ENCODE assay signal across 8 cellular contexts in the genomic region with DNA sequence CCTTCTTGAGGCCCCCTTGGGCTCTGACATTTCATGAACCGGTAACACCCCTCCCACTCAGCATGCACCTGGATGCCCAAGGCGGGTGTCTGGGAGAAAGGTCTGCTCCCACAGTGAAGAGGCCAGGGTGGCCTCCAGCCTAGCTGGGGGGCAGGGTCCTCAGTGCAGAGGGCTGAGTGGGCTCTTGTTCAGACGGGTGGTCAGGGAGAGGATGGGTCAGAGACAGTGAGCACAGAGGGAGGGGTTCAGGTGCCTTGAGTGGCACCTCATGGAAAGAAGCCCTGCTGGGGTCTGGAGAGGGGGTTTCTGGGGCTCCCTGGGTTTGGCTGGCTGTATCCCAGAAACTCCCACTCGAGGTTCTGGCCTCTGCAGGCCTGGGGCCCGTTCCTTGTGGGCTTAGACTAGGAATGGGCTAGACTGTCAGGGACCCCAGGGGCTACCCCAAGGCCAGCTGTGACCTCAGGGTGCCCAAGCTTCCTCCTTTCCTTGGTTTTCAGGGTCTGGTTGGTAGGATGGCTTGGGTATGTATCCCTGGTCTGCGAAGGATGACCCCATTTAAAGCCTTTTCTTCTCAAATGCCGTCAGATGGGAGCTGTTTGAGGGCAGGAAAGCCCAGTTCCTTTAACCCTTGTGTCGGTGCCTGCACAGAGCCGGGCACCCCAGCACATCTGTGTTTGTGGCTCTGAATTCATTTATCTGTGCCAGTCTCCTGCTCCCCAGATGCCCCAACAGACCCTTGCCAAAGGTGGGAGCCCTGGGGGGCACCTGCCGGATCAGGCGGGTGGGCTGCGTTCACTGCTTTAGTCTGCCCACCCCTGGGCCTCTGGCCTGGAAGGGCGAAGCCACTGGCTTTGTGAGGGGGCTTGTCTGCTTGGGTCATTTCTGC. TPM values are rescaled to one million over a fixed set of nuclear protein-coding genes. Genes with fewer than 3 reads are reported as not detected.
DNase-seq lines count a peak whose midpoint lies in the region; ATAC-seq and TF ChIP-seq lines count a peak whose summit lies in the region.

No MANE protein-coding gene starts in this region.

- DNase-seq in MG63 = no peak
- DNase-seq in endothelial cell (ENCODE audit: low spot score) = no peak
- peak; percentile 91 for DNase-seq in osteoblast (ENCODE audit: insufficient read length, low spot score, missing footprints)

- H3K27ac Mint-ChIP-seq in endothelial cell (ENCODE audit: unreplicated experiment) = no peak overlapping the region

- H3K27me3 Mint-ChIP-seq in endothelial cell (ENCODE audit: unreplicated experiment) = peaks cover 2% of the 10 kb centered on the region

- H3K4me1 Mint-ChIP-seq in endothelial cell (ENCODE audit: unreplicated experiment) = peaks cover 7% of the 10 kb centered on the region

- H3K4me1 ChIP-seq in BLaER1 = peaks cover 80% of the 10 kb centered on the region
- peaks cover 4% of the 10 kb centered on the region for H3K4me1 ChIP-seq in osteoblast (ENCODE audit: insufficient read depth, low read length)

- ATAC-seq in HG02571 (IDR thresholded peaks at IDR 0.05; ENCODE audit: unreplicated experiment) = no peak
- ATAC-seq in GM18498 (IDR thresholded peaks at IDR 0.05; ENCODE audit: unreplicated experiment) = no peak
- no peak for ATAC-seq in GM21576 (IDR thresholded peaks at IDR 0.05; ENCODE audit: unreplicated experiment)
- no peak for ATAC-seq in HG02884 (IDR thresholded peaks at IDR 0.05; ENCODE audit: unreplicated experiment)

- peak overlapping the region; percentile 91 for H3K9ac ChIP-seq in BLaER1

- H4K20me1 ChIP-seq in BLaER1 (peaks cover 52% of the 10 kb centered on the region), osteoblast (ENCODE audit: insufficient read depth, low read length) (no peaks in the 10 kb centered on the region)

- H3K36me3 ChIP-seq in BLaER1 = peaks cover 10% of the 10 kb centered on the region; the same call in 1 of the 2 replicates
- no peaks in the 10 kb centered on the region for H3K36me3 ChIP-seq in MG63
- no peaks in the 10 kb centered on the region for H3K36me3 ChIP-seq in osteoblast (ENCODE audit: insufficient read depth, low read length)

- H3K27ac ChIP-seq in BLaER1 = peak overlapping the region; percentile 92
- no peak overlapping the region for H3K27ac ChIP-seq in osteoblast (ENCODE audit: low read depth, low read length)

- no peaks in the 10 kb centered on the region for H3K36me3 Mint-ChIP-seq in endothelial cell (ENCODE audit: low read depth, unreplicated experiment)

- H3K4me2 ChIP-seq in BLaER1 (peak overlapping the region; percentile 100), osteoblast (ENCODE audit: insufficient read depth, low read length) (peak overlapping the region; percentile 73)

- TF ChIP-seq CTCF in endothelial cell (IDR thresholded peaks at IDR 0.05; ENCODE audit: unreplicated experiment) = no peak
- no peak for TF ChIP-seq CTCF in osteoblast (IDR thresholded peaks at IDR 0.05; ENCODE audit: extremely low read depth, low read depth, low read length)

- H3K9me3 Mint-ChIP-seq in endothelial cell (ENCODE audit: unreplicated experiment) = no peaks in the 10 kb centered on the region

- no peak overlapping the region for H2AFZ ChIP-seq in osteoblast (ENCODE audit: low read length)

- H3K79me2 ChIP-seq in osteoblast (ENCODE audit: insufficient read depth, low read length) = no peaks in the 10 kb centered on the region

- H3K9me3 ChIP-seq in BLaER1 (no peaks in the 10 kb centered on the region), MG63 (no peaks in the 10 kb centered on the region), osteoblast (ENCODE audit: low read depth, low read length) (no peaks in the 10 kb centered on the region)

- peak overlapping the region; percentile 86 for H3K4me3 ChIP-seq in BLaER1
- peak overlapping the region; percentile 67 for H3K4me3 ChIP-seq in MG63
- H3K4me3 ChIP-seq in osteoblast (ENCODE audit: insufficient read depth, low read length) = peak overlapping the region; percentile 70

- peak overlapping the region; percentile 90 for H3K4me3 Mint-ChIP-seq in endothelial cell (ENCODE audit: unreplicated experiment)

- H3K27me3 ChIP-seq in BLaER1 = no peaks in the 10 kb centered on the region
- H3K27me3 ChIP-seq in MG63 = no peaks in the 10 kb centered on the region
- H3K27me3 ChIP-seq in osteoblast (ENCODE audit: insufficient read depth, low read length) = peaks cover 14% of the 10 kb centered on the region

RNA-seq across cellular contexts. Expression of a gene that starts 1.3 kb away (rescaled TPM):
- total RNA-seq in MG63 (2014; rRNA removed; shearing (Covaris generic); ENCODE audit: low replicate concordance) = 32.3 and 58.3 TPM in 2 replicates
- total RNA-seq in endothelial cell (ENCODE audit: unreplicated experiment) (2.9 TPM), osteoblast (2.1 and 3.6 TPM in 2 replicates)

RNA-seq across cellular contexts. Expression of a gene that starts 31.6 kb away (rescaled TPM):
- total RNA-seq in MG63 (2014; rRNA removed; shearing (Covaris generic); ENCODE audit: low replicate concordance) = 2,271 and 3,763 TPM in 2 replicates
- 2,149 TPM for total RNA-seq in endothelial cell (ENCODE audit: unreplicated experiment)
- total RNA-seq in osteoblast = 1,858 and 2,119 TPM in 2 replicates

RNA-seq across cellular contexts. Expression of a gene that starts 48.5 kb away (rescaled TPM):
- 24.1 and 32.9 TPM in 2 replicates for total RNA-seq in MG63 (2014; rRNA removed; shearing (Covaris generic); ENCODE audit: low replicate concordance)
- 24.0 TPM for total RNA-seq in endothelial cell (ENCODE audit: unreplicated experiment)
- total RNA-seq in osteoblast = 12.7 TPM in 2 replicates
